23 cellular contexts compared by ENCODE assay signal in the genomic region with DNA sequence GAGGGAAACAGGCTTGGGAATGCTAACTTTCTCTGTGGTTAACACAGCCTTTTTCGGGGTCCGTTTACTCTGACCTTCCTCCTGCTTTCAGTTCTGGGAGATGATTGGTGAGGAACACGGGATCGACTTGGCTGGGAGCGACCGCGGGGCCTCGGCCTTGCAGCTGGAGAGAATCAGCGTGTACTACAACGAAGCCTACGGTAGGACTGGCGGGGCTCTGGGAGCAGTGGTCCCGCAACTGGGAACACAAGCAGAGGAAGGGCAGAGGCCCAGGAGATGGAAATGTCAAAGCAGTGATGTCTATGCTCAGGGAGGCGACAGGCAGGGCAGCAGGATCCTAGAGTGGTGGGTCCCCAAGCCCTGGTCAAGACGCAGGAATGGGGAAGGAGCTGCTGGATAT. TPM values are rescaled to one million over a fixed set of nuclear protein-coding genes. Genes with fewer than 3 reads are reported as not detected.
DNase-seq lines count a peak whose midpoint lies in the region; ATAC-seq and TF ChIP-seq lines count a peak whose summit lies in the region.
"Had no signal": no experiment of that assay in that cellular context is flagged by ENCODE, and none has a peak within 500 bp of the region (broad histone marks: within the 10 kb centered on the region; RNA-seq: fewer than 3 reads in every experiment).

No MANE protein-coding gene starts in this region.

- no TSS peak for BruUV-seq in Caco-2 (replicated peaks; lab: Mats Ljungman, UMichigan)

- H3K9me3 ChIP-seq in Caco-2 (no peaks in the 10 kb centered on the region), ovary (no peaks in the 10 kb centered on the region)
- H3K9me3 ChIP-seq: BE2C, MG63, Peyer's patch had no signal

- intact Hi-C loops in Caco-2 (cut with micrococcal nuclease; ENCODE audit: unreplicated experiment) (no loop called here), posterior vena cava (cut with DNase I) (no loop called here), ovary (cut with DNase I) (no loop called here)

- H3K27me3 Mint-ChIP-seq in Caco-2 (ENCODE audit: insufficient read depth, unreplicated experiment): no peaks in the 10 kb centered on the region
- H3K27me3 Mint-ChIP-seq in activated T-helper 17 cell treated with anti-CD3 and anti-CD28 coated beads, Interleukin-2, amount 50 U/mL, for 72 hours: no peaks in the 10 kb centered on the region
- H3K27me3 Mint-ChIP-seq: CD4-positive, alpha-beta memory T cell had no signal

- no peaks in the 10 kb centered on the region for H3K9me3 Mint-ChIP-seq in Caco-2 (ENCODE audit: unreplicated experiment)
- no peaks in the 10 kb centered on the region for H3K9me3 Mint-ChIP-seq in activated T-helper 17 cell treated with anti-CD3 and anti-CD28 coated beads, Interleukin-2, amount 50 U/mL, for 72 hours
- H3K9me3 Mint-ChIP-seq: CD4-positive, alpha-beta memory T cell had no signal

- WGBS in ovary, 3 donors: 61 to 81% (median 76%) methylated on average over 15 of the region's 15 CpGs

- no peak for TF ChIP-seq CTCF in Caco-2 (IDR thresholded peaks at IDR 0.05; ENCODE audit: insufficient read depth in 1 of 2, low read depth in 1 of 2, low read length in 1 of 2, severe bottlenecking in 1 of 2, unreplicated experiment in 1 of 2)
- no peak for TF ChIP-seq CTCF in ovary (IDR thresholded peaks at IDR 0.05)

- H3K36me3 Mint-ChIP-seq in Caco-2 (ENCODE audit: insufficient read depth, unreplicated experiment): peaks cover 69% of the 10 kb centered on the region
- peaks cover 61% of the 10 kb centered on the region for H3K36me3 Mint-ChIP-seq in activated T-helper 17 cell treated with anti-CD3 and anti-CD28 coated beads, Interleukin-2, amount 50 U/mL, for 72 hours (ENCODE audit: low read depth)

- H3K4me3 ChIP-seq in Caco-2 (ENCODE audit: low read depth, low read length) (no peak overlapping the region), H7 (ENCODE audit: insufficient read depth, low read depth, low read length) (no peak overlapping the region), ovary (no peak overlapping the region)
- H3K4me3 ChIP-seq: MG63, Peyer's patch had no signal

- DNase-seq in Caco-2 (no peak), H7 (peak; percentile 28), posterior vena cava (ENCODE audit: low spot score) (peak; percentile 54), NCI-H524 (lab: John Stamatoyannopoulos, UW) (no peak), cerebellar nuclear complex (lab: John Stamatoyannopoulos, UW) (no peak), ovary (no peak)
- DNase-seq: BE2C; CD4-positive, alpha-beta memory T cell; DND-41; GDM1; GOT3; MG63; NCI-H1092 treated with DMSO at 0.1 percent for 48 hours; NCI-H1694 treated with DMSO at 0.1 percent for 48 hours; NCI-H82; Peyer's patch; SHP77 treated with DMSO at 0.1 percent for 48 hours had no signal

- H3K27ac ChIP-seq in ovary: no peak overlapping the region
- H3K27ac ChIP-seq: HL-60, KMS-11, Peyer's patch had no signal

- CTCF ChIA-PET in Caco-2 (lab: Charles Lee): interaction anchor here (0.6 kb wide), 1 partner anchor 10 kb away, joined by 3 read pairs; a partner anchor contains a TSS

- H3K36me3 ChIP-seq in Caco-2 (ENCODE audit: control insufficient read depth, insufficient read depth, low read length): peaks cover 5% of the 10 kb centered on the region; the same call in 1 of the 2 replicates
- H3K36me3 ChIP-seq in H7 (replicated peaks; ENCODE audit: control insufficient read depth, insufficient read depth, low read length): peaks cover 3% of the 10 kb centered on the region; the same call in 1 of the 2 replicates
- no peaks in the 10 kb centered on the region for H3K36me3 ChIP-seq in ovary

- no peak overlapping the region for H3K4me3 Mint-ChIP-seq in Caco-2 (ENCODE audit: unreplicated experiment)
- no peak overlapping the region for H3K4me3 Mint-ChIP-seq in activated T-helper 17 cell treated with anti-CD3 and anti-CD28 coated beads, Interleukin-2, amount 50 U/mL, for 72 hours
- H3K4me3 Mint-ChIP-seq: CD4-positive, alpha-beta memory T cell had no signal

- no peaks in the 10 kb centered on the region for H3K4me1 ChIP-seq in Caco-2
- H3K4me1 ChIP-seq in ovary (ENCODE audit: insufficient read depth): no peaks in the 10 kb centered on the region
- H3K4me1 ChIP-seq: Peyer's patch had no signal

- POLR2A ChIA-PET in Caco-2 (lab: Charles Lee): no interaction called here

- no peak for ATAC-seq in activated T-helper 17 cell treated with anti-CD3 and anti-CD28 coated beads, Interleukin-2, amount 50 U/mL, for 72 hours (replicated peaks)
- ATAC-seq in GM21515 (IDR thresholded peaks at IDR 0.05; ENCODE audit: unreplicated experiment): no peak

- no peaks in the 10 kb centered on the region for H3K4me1 Mint-ChIP-seq in Caco-2 (ENCODE audit: low read depth, unreplicated experiment)
- peaks cover 30% of the 10 kb centered on the region for H3K4me1 Mint-ChIP-seq in activated T-helper 17 cell treated with anti-CD3 and anti-CD28 coated beads, Interleukin-2, amount 50 U/mL, for 72 hours

- H3K27me3 ChIP-seq in Caco-2 (replicated peaks; ENCODE audit: control insufficient read depth, insufficient read depth, low read length) (no peaks in the 10 kb centered on the region), H7 (ENCODE audit: control insufficient read depth, insufficient read depth, low read length) (peaks cover 18% of the 10 kb centered on the region; the same call in 1 of the 2 replicates), ovary (no peaks in the 10 kb centered on the region)
- H3K27me3 ChIP-seq: BE2C, MG63, Peyer's patch had no signal

- no peak for TF ChIP-seq POLR2A in ovary (IDR thresholded peaks at IDR 0.05)

- no peak for TF ChIP-seq EP300 in ovary (IDR thresholded peaks at IDR 0.05)

- H3K27ac Mint-ChIP-seq in Caco-2 (ENCODE audit: unreplicated experiment): peak overlapping the region; percentile 1
- H3K27ac Mint-ChIP-seq in activated T-helper 17 cell treated with anti-CD3 and anti-CD28 coated beads, Interleukin-2, amount 50 U/mL, for 72 hours: peak overlapping the region; percentile 45

RNA-seq across cellular contexts. Expression of a gene that starts 3.5 kb away (rescaled TPM):
- 0.16 and 0.18 TPM in 2 replicates for total RNA-seq in Caco-2 (2022)
- total RNA-seq in H7 (2014; rRNA removed; shearing (Covaris generic)): not detected in 2 replicates
- under 1 TPM; 0.08 to 0.13 TPM for total RNA-seq in activated T-helper 17 cell treated with anti-CD3 and anti-CD28 coated beads, Interleukin-2, amount 50 U/mL, for 72 hours
- under 1 TPM; 0.43 to 0.74 TPM for total RNA-seq in posterior vena cava
- under 1 TPM in 5 of 7 donors, not detected in 2; 0.10 to 0.15 (median 0.12) TPM for total RNA-seq in ovary
- under 1 TPM; 0.02 to 0.17 TPM for polyA plus RNA-seq in ovary
- total RNA-seq: CD4-positive, alpha-beta memory T cell; NCI-H460; Peyer's patch had no signal
- polyA plus RNA-seq: AG04450; CD4-positive, alpha-beta memory T cell had no signal

RNA-seq across cellular contexts. Expression of a gene that starts 9.4 kb away (rescaled TPM):
- total RNA-seq in Caco-2 (2022) (181 and 186 TPM in 2 replicates), posterior vena cava (10 to 100 TPM; 58.3 to 74.7 TPM), ovary (10 to 100 TPM; 23.2 to 50.4 (median 45.4) TPM)
- total RNA-seq in H7 (2014; rRNA removed; shearing (Covaris generic)): 14.3 and 16.4 TPM in 2 replicates
- 10 to 100 TPM; 45.5 to 78.0 TPM for total RNA-seq in activated T-helper 17 cell treated with anti-CD3 and anti-CD28 coated beads, Interleukin-2, amount 50 U/mL, for 72 hours
- polyA plus RNA-seq in ovary: 10 to 100 TPM; 28.1 to 73.1 TPM

RNA-seq across cellular contexts. Expression of a gene that starts 15.7 kb away (rescaled TPM):
- 202 and 228 TPM in 2 replicates for total RNA-seq in Caco-2 (2022)
- total RNA-seq in H7 (2014; rRNA removed; shearing (Covaris generic)): 12.9 and 19.7 TPM in 2 replicates
- 10 to 100 TPM; 29.7 to 52.2 TPM for total RNA-seq in activated T-helper 17 cell treated with anti-CD3 and anti-CD28 coated beads, Interleukin-2, amount 50 U/mL, for 72 hours
- 100 to 1,000 TPM; 107 to 164 TPM for total RNA-seq in posterior vena cava
- 100 to 1,000 TPM in 1 of 7 donors, 10 to 100 TPM in 6; 36.7 to 117 (median 76.8) TPM for total RNA-seq in ovary
- 100 to 1,000 TPM in 1 of 2 donors, 10 to 100 TPM in 1; 88.8 to 301 TPM for polyA plus RNA-seq in ovary

RNA-seq across cellular contexts. Expression of a gene that starts 19.8 kb away (rescaled TPM):
- total RNA-seq in Caco-2 (2022): 170 and 171 TPM in 2 replicates
- 29.5 and 36.3 TPM in 2 replicates for total RNA-seq in H7 (2014; rRNA removed; shearing (Covaris generic))
- 100 to 1,000 TPM in 1 of 2 donors, 10 to 100 TPM in 1; 77.1 to 107 TPM for total RNA-seq in activated T-helper 17 cell treated with anti-CD3 and anti-CD28 coated beads, Interleukin-2, amount 50 U/mL, for 72 hours
- total RNA-seq in posterior vena cava: 10 to 100 TPM; 24.1 to 34.1 TPM
- total RNA-seq in ovary: 10 to 100 TPM; 21.9 to 40.8 (median 31.4) TPM
- polyA plus RNA-seq in ovary: 10 to 100 TPM; 16.8 to 25.1 TPM

RNA-seq across cellular contexts. Expression of a gene that starts 41.7 kb away (rescaled TPM):
- total RNA-seq in Caco-2 (2022) (230 TPM in 2 replicates), posterior vena cava (10 to 100 TPM; 25.9 to 28.2 TPM), ovary (10 to 100 TPM; 36.7 to 67.8 (median 59.4) TPM)
- 36.8 and 39.8 TPM in 2 replicates for total RNA-seq in H7 (2014; rRNA removed; shearing (Covaris generic))
- 100 to 1,000 TPM in 1 of 2 donors, 10 to 100 TPM in 1; 92.7 to 124 TPM for total RNA-seq in activated T-helper 17 cell treated with anti-CD3 and anti-CD28 coated beads, Interleukin-2, amount 50 U/mL, for 72 hours
- 10 to 100 TPM; 44.1 to 74.9 TPM for polyA plus RNA-seq in ovary

Comparison
In these comparisons a context has a peak if more than half of its experiments do, and no peak if none do; other contexts are left out.
1. DNase-seq: peak in H7 (single experiment) and posterior vena cava (single experiment); none in Caco-2 (0 of 2), NCI-H524 (0 of 2), cerebellar nuclear complex (0 of 2) and ovary (0 of 5).